9 cellular contexts compared by ENCODE assay signal in genomic region chr7:44244282-44244681, GRCh38. TPM values are rescaled to one million over a fixed set of nuclear protein-coding genes. Genes with fewer than 3 reads are reported as not detected.
DNase-seq lines count a peak whose midpoint lies in the region; ATAC-seq and TF ChIP-seq lines count a peak whose summit lies in the region.
"Had no signal": no experiment of that assay in that cellular context is flagged by ENCODE, and none has a peak within 500 bp of the region (broad histone marks: within the 10 kb centered on the region; RNA-seq: fewer than 3 reads in every experiment).

No MANE protein-coding gene starts in this region.

- H4K20me1 ChIP-seq in osteoblast (ENCODE audit: insufficient read depth, low read length): no peaks in the 10 kb centered on the region

- H3K27me3 ChIP-seq in osteoblast (ENCODE audit: insufficient read depth, low read length) (no peaks in the 10 kb centered on the region), esophagus muscularis mucosa (peaks cover 0 to 10% (median 0%) of the 10 kb centered on the region in 4 donors)

- no peak overlapping the region for H3K4me3 ChIP-seq in astrocyte of the spinal cord (ENCODE audit: low read depth, low read length)
- H3K4me3 ChIP-seq in osteoblast (ENCODE audit: insufficient read depth, low read length): no peak overlapping the region
- no peak overlapping the region for H3K4me3 ChIP-seq in esophagus muscularis mucosa

- WGBS in esophagus muscularis mucosa: 72% methylated on average over 5 of the region's 8 CpGs

- no peak overlapping the region for H3K4me2 ChIP-seq in osteoblast (ENCODE audit: insufficient read depth, low read length)

- TF ChIP-seq POLR2A in esophagus muscularis mucosa (IDR thresholded peaks at IDR 0.05; ENCODE audit: low read depth): no peak

- intact Hi-C loops in esophagus muscularis mucosa (cut with DNase I): loop anchor here (5.0 kb wide), 1 partner anchor 323 kb away; no protein-coding TSS in a partner anchor

- in situ Hi-C loops in astrocyte of the spinal cord (cut with HindIII; ENCODE audit: low sequenced_read_pairs): no loop called here

- H3K4me1 ChIP-seq in osteoblast (ENCODE audit: insufficient read depth, low read length) (no peaks in the 10 kb centered on the region), esophagus muscularis mucosa (peaks cover 0 to 8% (median 6%) of the 10 kb centered on the region in 4 donors)

- no peaks in the 10 kb centered on the region for H3K79me2 ChIP-seq in osteoblast (ENCODE audit: insufficient read depth, low read length)

- ATAC-seq in HG02642 (IDR thresholded peaks at IDR 0.05; ENCODE audit: poor library complexity, unreplicated experiment) (no peak), GM18511 (IDR thresholded peaks at IDR 0.05; ENCODE audit: unreplicated experiment) (no peak)

- H2AFZ ChIP-seq in osteoblast (ENCODE audit: low read length): no peak overlapping the region

- TF ChIP-seq EP300 in esophagus muscularis mucosa (IDR thresholded peaks at IDR 0.05): no peak

- peak; percentile 59 for TF ChIP-seq CTCF in astrocyte of the spinal cord (IDR thresholded peaks at IDR 0.05; ENCODE audit: low read depth, low read length)
- TF ChIP-seq CTCF in osteoblast (IDR thresholded peaks at IDR 0.05; ENCODE audit: extremely low read depth, low read depth, low read length): peak; percentile 43
- TF ChIP-seq CTCF in esophagus muscularis mucosa (IDR thresholded peaks at IDR 0.05): peak in 1 of 3 experiments; percentile 32

- peak; percentile 27 for DNase-seq in NCI-H146 (lab: John Stamatoyannopoulos, UW)
- DNase-seq in NCI-H146 treated with DMSO at 0.1 percent for 48 hours (lab: John Stamatoyannopoulos, UW; ENCODE audit: unreplicated experiment): no peak
- DNase-seq in NCI-H774 (lab: John Stamatoyannopoulos, UW): peak; percentile 3
- DNase-seq in astrocyte of the spinal cord (ENCODE audit: low read depth, low spot score): no peak
- DNase-seq in osteoblast (ENCODE audit: insufficient read length, low spot score, missing footprints): no peak
- no peak for DNase-seq in esophagus muscularis mucosa (ENCODE audit: extremely low spot score)
- DNase-seq: left cardiac atrium had no signal

- no peaks in the 10 kb centered on the region for H3K9me3 ChIP-seq in osteoblast (ENCODE audit: low read depth, low read length)
- no peaks in the 10 kb centered on the region for H3K9me3 ChIP-seq in esophagus muscularis mucosa

- H3K36me3 ChIP-seq in osteoblast (ENCODE audit: insufficient read depth, low read length): no peaks in the 10 kb centered on the region
- H3K36me3 ChIP-seq in esophagus muscularis mucosa: no peaks in the 10 kb centered on the region

- no peak overlapping the region for H3K27ac ChIP-seq in osteoblast (ENCODE audit: low read depth, low read length)
- H3K27ac ChIP-seq in esophagus muscularis mucosa (replicated peaks in 1 of 4): no peak overlapping the region

RNA-seq across cellular contexts. Expression of gene YKT6, which starts 43.5 kb away (rescaled TPM):
- total RNA-seq in osteoblast (90.1 and 95.2 TPM in 2 replicates), esophagus muscularis mucosa (10 to 100 TPM; 49.8 to 79.5 (median 64.4) TPM)

RNA-seq across cellular contexts. Expression of gene GCK, which starts 55.0 kb away (rescaled TPM):
- total RNA-seq in osteoblast (not detected in 2 replicates), esophagus muscularis mucosa (1 to 10 TPM in 3 of 4 donors, under 1 TPM in 1; 0.75 to 2.8 (median 1.2) TPM)

Comparison
In these comparisons a context has a peak if more than half of its experiments do, and no peak if none do; other contexts are left out.
1. DNase-seq: peak in NCI-H146 (single experiment) and NCI-H774 (single experiment); none in NCI-H146 treated with DMSO at 0.1 percent for 48 hours (single experiment), astrocyte of the spinal cord (single experiment), osteoblast (single experiment) and esophagus muscularis mucosa (single experiment).